Comparison of ENCODE assay signal across 8 cellular contexts in the genomic region with DNA sequence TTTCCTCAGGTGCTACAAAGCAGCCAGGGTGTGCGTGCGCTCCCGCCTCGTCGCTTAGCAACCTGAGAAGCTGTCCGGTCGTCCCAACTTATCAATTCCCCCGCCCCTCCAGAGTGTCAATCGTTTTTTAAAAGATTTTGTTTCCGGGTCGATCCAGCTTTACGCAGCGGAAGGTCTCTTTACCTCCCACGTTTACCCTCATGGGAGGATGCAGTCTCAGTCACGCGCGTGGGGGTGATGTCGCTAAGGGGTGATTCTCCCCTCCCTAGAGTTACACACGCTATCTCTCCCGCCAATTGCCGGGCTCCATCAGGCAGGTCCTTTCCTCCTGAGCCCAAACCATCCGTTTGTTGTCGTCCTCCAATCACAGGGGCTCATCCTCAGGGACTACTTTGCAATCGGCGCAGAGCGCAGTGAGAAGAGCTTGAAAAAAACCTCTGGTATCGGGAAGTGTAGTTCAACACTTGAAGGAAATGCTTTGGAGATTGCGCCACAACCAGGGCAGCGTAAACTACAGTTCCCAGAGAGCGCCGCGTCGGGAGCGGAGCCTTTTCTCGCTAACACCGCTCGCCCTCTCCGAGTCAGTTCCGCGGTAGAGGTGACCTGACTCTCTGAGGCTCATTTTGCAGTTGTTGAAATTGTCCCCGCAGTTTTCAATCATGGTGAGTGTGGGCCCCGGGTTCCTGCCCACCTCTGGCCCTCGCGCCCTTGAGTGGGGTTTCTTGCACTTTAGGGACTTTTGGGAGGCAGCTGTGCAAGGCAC. TPM values are rescaled to one million over a fixed set of nuclear protein-coding genes. Genes with fewer than 3 reads are reported as not detected.
DNase-seq lines count a peak whose midpoint lies in the region; ATAC-seq and TF ChIP-seq lines count a peak whose summit lies in the region.

A gene (plus strand): TSS at position 579 of the 763 bp plus-strand sequence. CDS start 81 bp downstream, at position 660.
A gene with protein sequence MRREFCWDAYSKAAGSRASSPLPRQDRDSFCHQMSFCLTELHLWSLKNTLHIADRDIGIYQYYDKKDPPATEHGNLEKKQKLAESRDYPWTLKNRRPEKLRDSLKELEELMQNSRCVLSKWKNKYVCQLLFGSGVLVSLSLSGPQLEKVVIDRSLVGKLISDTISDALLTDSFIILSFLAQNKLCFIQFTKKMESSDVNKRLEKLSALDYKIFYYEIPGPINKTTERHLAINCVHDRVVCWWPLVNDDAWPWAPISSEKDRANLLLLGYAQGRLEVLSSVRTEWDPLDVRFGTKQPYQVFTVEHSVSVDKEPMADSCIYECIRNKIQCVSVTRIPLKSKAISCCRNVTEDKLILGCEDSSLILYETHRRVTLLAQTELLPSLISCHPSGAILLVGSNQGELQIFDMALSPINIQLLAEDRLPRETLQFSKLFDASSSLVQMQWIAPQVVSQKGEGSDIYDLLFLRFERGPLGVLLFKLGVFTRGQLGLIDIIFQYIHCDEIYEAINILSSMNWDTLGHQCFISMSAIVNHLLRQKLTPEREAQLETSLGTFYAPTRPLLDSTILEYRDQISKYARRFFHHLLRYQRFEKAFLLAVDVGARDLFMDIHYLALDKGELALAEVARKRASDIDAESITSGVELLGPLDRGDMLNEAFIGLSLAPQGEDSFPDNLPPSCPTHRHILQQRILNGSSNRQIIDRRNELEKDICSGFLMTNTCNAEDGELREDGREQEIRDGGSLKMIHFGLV (minus strand): TSS at position 93 of the 763 bp plus-strand sequence. CDS start 206 bp downstream, outside the sequence.

- H3K27me3 ChIP-seq in mammary epithelial cell (ENCODE audit: insufficient read depth, low read length), result no peaks in the 10 kb centered on the region
- no peaks in the 10 kb centered on the region for H3K27me3 ChIP-seq in skeletal muscle satellite cell (ENCODE audit: control insufficient read depth, insufficient read depth, low read length)

- H3K27ac ChIP-seq in VCaP (peak within 1 kb of the TSS; percentile 86), mammary epithelial cell (ENCODE audit: insufficient read depth, low read depth, low read length) (peak within 1 kb of the TSS; percentile 50)

- H2AFZ ChIP-seq in mammary epithelial cell (ENCODE audit: low read depth, low read length), result peak within 1 kb of the TSS; percentile 87

- TSS peak; percentile 34 for BruUV-seq in mammary epithelial cell (replicated peaks; lab: Mats Ljungman, UMichigan)

- H3K4me2 ChIP-seq in mammary epithelial cell (ENCODE audit: insufficient read depth, low read depth, low read length), result peak within 1 kb of the TSS; percentile 94
- H3K4me2 ChIP-seq in skeletal muscle satellite cell (ENCODE audit: low read length), result peak within 1 kb of the TSS; percentile 90

- ATAC-seq in GM18873 (IDR thresholded peaks at IDR 0.05; ENCODE audit: low FRiP score, unreplicated experiment) (peak; percentile 89), HG03135 (IDR thresholded peaks at IDR 0.05; ENCODE audit: unreplicated experiment) (peak; percentile 90)

- dilution Hi-C loops in mammary epithelial cell (cut with HindIII; ENCODE audit: low sequenced_read_pairs), result no loop called here

- H3K36me3 ChIP-seq in mammary epithelial cell (ENCODE audit: insufficient read depth, low read length), result no peaks in the 10 kb centered on the region
- H3K36me3 ChIP-seq in skeletal muscle satellite cell (ENCODE audit: insufficient read depth, low read length), result no peaks in the 10 kb centered on the region

- peaks cover 65% of the 10 kb centered on the region for H3K79me2 ChIP-seq in mammary epithelial cell (ENCODE audit: insufficient read depth, low read length)

- H3K9me3 ChIP-seq in mammary epithelial cell (replicated peaks; ENCODE audit: insufficient read depth, low read length), result no peaks in the 10 kb centered on the region
- H3K9me3 ChIP-seq in iPS-18c (ENCODE audit: control insufficient read depth, insufficient read depth, low read length), result no peaks in the 10 kb centered on the region
- no peaks in the 10 kb centered on the region for H3K9me3 ChIP-seq in skeletal muscle satellite cell (replicated peaks; ENCODE audit: low read length)

- H3K4me3 ChIP-seq in AG04449 (ENCODE audit: low read depth, low read length) (peak within 1 kb of the TSS; percentile 92), mammary epithelial cell (replicated peaks in 1 of 3; ENCODE audit: insufficient read depth in 1 of 3, low read depth in 2 of 3, low read length in 3 of 3) (peak within 1 kb of the TSS; percentile 77 to 91 (median 88)), iPS-18c (ENCODE audit: insufficient read depth, low read depth, low read length) (peak within 1 kb of the TSS; percentile 91), skeletal muscle satellite cell (ENCODE audit: low read length) (peak within 1 kb of the TSS; percentile 87)

- peak within 1 kb of the TSS; percentile 77 for H3K9ac ChIP-seq in mammary epithelial cell (ENCODE audit: insufficient read depth, low read length)
- H3K9ac ChIP-seq in skeletal muscle satellite cell (ENCODE audit: low read depth, low read length), result peak within 1 kb of the TSS; percentile 84

- DNase-seq in AG04449 (ENCODE audit: low read depth, low spot score) (peak; percentile 100), NCI-H2196 (lab: John Stamatoyannopoulos, UW; ENCODE audit: unreplicated experiment) (peak; percentile 88), mammary epithelial cell (peak; percentile 100)

- CTCF ChIA-PET in AG04449 (lab: Yijun Ruan, JAX) (interaction anchor here (1.1 kb wide), 2 partner anchors 12 to 272 kb away, joined by 4 read pairs; no protein-coding TSS in a partner anchor), mammary epithelial cell (lab: Charles Lee; ENCODE audit: low non-redundant PET) (interaction anchor here (0.5 kb wide), 1 partner anchor 1554 kb away, joined by 4 read pairs; no protein-coding TSS in a partner anchor)

- WGBS in mammary epithelial cell (ENCODE audit: low coverage, missing lambda C conversion rate), result under 1% methylated on average over 24 of the region's 44 CpGs

- intact Hi-C loops in mammary epithelial cell (cut with micrococcal nuclease), result loop anchor here (1.0 to 5.0 kb wide), 3 partner anchors 26 to 279 kb away; a partner anchor contains a TSS

- in situ Hi-C loops in mammary epithelial cell (cut with MboI; ENCODE audit: low sequenced_read_pairs in 2 of 2), result no loop called here

- H4K20me1 ChIP-seq in mammary epithelial cell (ENCODE audit: insufficient read depth, low read length), result no peaks in the 10 kb centered on the region

- TF ChIP-seq CTCF in AG04449 (IDR thresholded peaks at IDR 0.05; ENCODE audit: insufficient read depth, low read length, missing control alignments) (no peak), VCaP (conservative IDR thresholded peaks at IDR 0.05) (no peak), mammary epithelial cell (conservative IDR thresholded peaks at IDR 0.05 in 1 of 2, IDR thresholded peaks at IDR 0.05 in 1 of 2; ENCODE audit: extremely low read depth in 1 of 2, insufficient read depth in 1 of 2, low read depth in 1 of 2, low read length in 2 of 2) (no peak)

- POLR2A ChIA-PET in AG04449 (lab: Yijun Ruan, JAX), result interaction anchor here (0.6 to 2.1 kb wide), 5 partner anchors 9 to 1692 kb away, joined by 3 to 12 read pairs (median 3); a partner anchor contains a TSS

- H3K4me1 ChIP-seq in mammary epithelial cell (ENCODE audit: insufficient read depth, low read length) (peaks cover 16% of the 10 kb centered on the region), skeletal muscle satellite cell (ENCODE audit: control insufficient read depth, insufficient read depth, low read length) (peaks cover 18% of the 10 kb centered on the region)

RNA-seq across cellular contexts. Expression of the first gene that starts in this region (rescaled TPM):
- 100 to 1,000 TPM; 112 to 133 TPM for total RNA-seq in mammary epithelial cell
- 277 TPM for polyA plus RNA-seq in mammary epithelial cell
- polyA minus RNA-seq in mammary epithelial cell, result 99.1 TPM
- 171 and 172 TPM in 2 replicates for total RNA-seq in skeletal muscle satellite cell (2012; rRNA removed)

RNA-seq across cellular contexts. Expression of the second gene that starts in this region (rescaled TPM):
- total RNA-seq in mammary epithelial cell, result 10 to 100 TPM in 1 of 2 donors, 1 to 10 TPM in 1; 5.4 to 11.0 TPM
- polyA plus RNA-seq in mammary epithelial cell, result 1.8 TPM
- polyA minus RNA-seq in mammary epithelial cell, result 2.8 TPM
- 9.6 and 11.4 TPM in 2 replicates for total RNA-seq in skeletal muscle satellite cell (2012; rRNA removed)

Comparison
In these comparisons a context has a peak if more than half of its experiments do, and no peak if none do; other contexts are left out.
1. Peak in every context shown above with its lines: DNase-seq, ATAC-seq, H3K4me3 ChIP-seq and H3K27ac ChIP-seq.